11 cellular contexts compared by ENCODE assay signal in genomic region chr16:2210386-2211365, GRCh38. TPM values are rescaled to one million over a fixed set of nuclear protein-coding genes. Genes with fewer than 3 reads are reported as not detected.
A peak's percentile ranks its signal among the peaks of the same experiment; 100 is the strongest.
DNase-seq lines count a peak whose midpoint lies in the region; ATAC-seq and TF ChIP-seq lines count a peak whose summit lies in the region.
"Had no signal": no experiment of that assay in that cellular context is flagged by ENCODE, and none has a peak within 500 bp of the region (broad histone marks: within the 10 kb centered on the region; RNA-seq: fewer than 3 reads in every experiment).

Gene BRICD5, minus strand, starts transcription at chr16:2210863. Its CDS starts 30 bp downstream, at chr16:2210833.

- POLR2A ChIA-PET in CD4-positive, alpha-beta T cell (lab: Charles Lee), result interaction anchor here (1.3 kb wide), 1 partner anchor 246 kb away, joined by 3 read pairs; the partner anchor contains the start of gene RPS2
- POLR2A ChIA-PET in HEK293T (lab: Yijun Ruan, JAX), result interaction anchor here (0.5 to 2.5 kb wide), 5 partner anchors 41 to 154 kb away, joined by 3 to 12 read pairs (median 3); partner anchors contain the start of genes ECI1 and TRAF7

- H3K9me3 Mint-ChIP-seq in CD4-positive, alpha-beta T cell, result no peaks in the 10 kb centered on the region
- no peaks in the 10 kb centered on the region for H3K9me3 Mint-ChIP-seq in IgD-negative memory B cell

- H3K9me3 ChIP-seq in CD4-positive, alpha-beta T cell (ENCODE audit: control insufficient read depth, low read length), result no peaks in the 10 kb centered on the region
- H3K9me3 ChIP-seq in breast epithelium, result no peaks in the 10 kb centered on the region
- no peaks in the 10 kb centered on the region for H3K9me3 ChIP-seq in neural cell (ENCODE audit: low read length)
- H3K9me3 ChIP-seq in body of pancreas, result no peaks in the 10 kb centered on the region
- no peaks in the 10 kb centered on the region for H3K9me3 ChIP-seq in transverse colon

- no peaks in the 10 kb centered on the region for H3F3A ChIP-seq in neural cell (ENCODE audit: insufficient read depth, low read length, poor library complexity, severe bottlenecking)

- in situ Hi-C loops in transverse colon (cut with MboI; ENCODE audit: low pct_ligation_motif_present in 1 of 4, low pct_unique_long_range_greater_than_20kb in 1 of 4, low sequenced_read_pairs in 3 of 4), result no loop called here

- H3K27me3 Mint-ChIP-seq in CD4-positive, alpha-beta T cell, result no peaks in the 10 kb centered on the region
- no peaks in the 10 kb centered on the region for H3K27me3 Mint-ChIP-seq in IgD-negative memory B cell

- H3K27ac Mint-ChIP-seq in CD4-positive, alpha-beta T cell, result peak within 1 kb of the TSS; percentile 24
- peak within 1 kb of the TSS in 2 of 3 donors; percentile 64 to 76 for H3K27ac Mint-ChIP-seq in IgD-negative memory B cell

- TF ChIP-seq EP300 in neural cell (conservative IDR thresholded peaks at IDR 0.05; ENCODE audit: poor library complexity, severe bottlenecking) (no peak), transverse colon (IDR thresholded peaks at IDR 0.05; ENCODE audit: low read depth) (no peak)

- DNase-seq in CD4-positive, alpha-beta T cell, result no peak
- no peak for DNase-seq in breast epithelium (ENCODE audit: low spot score in 2 of 2)
- DNase-seq in superior temporal gyrus (ENCODE audit: extremely low spot score), result no peak
- DNase-seq in body of pancreas, result no peak
- DNase-seq in transverse colon, result no peak
- no peak for DNase-seq in HEK293T (ENCODE audit: extremely low spot score)
- DNase-seq: GM23248, NCI-H1436 treated with DMSO at 0.1 percent for 48 hours had no signal

- no peaks in the 10 kb centered on the region for H3K27me3 ChIP-seq in CD4-positive, alpha-beta T cell (ENCODE audit: control insufficient read depth, insufficient read depth, low read length)
- H3K27me3 ChIP-seq in breast epithelium, result no peaks in the 10 kb centered on the region
- H3K27me3 ChIP-seq in neural cell (ENCODE audit: insufficient read depth, low read depth, low read length), result no peaks in the 10 kb centered on the region
- no peaks in the 10 kb centered on the region for H3K27me3 ChIP-seq in body of pancreas
- no peaks in the 10 kb centered on the region for H3K27me3 ChIP-seq in transverse colon

- TF ChIP-seq CTCF in CD4-positive, alpha-beta T cell (IDR thresholded peaks at IDR 0.05), result no peak
- TF ChIP-seq CTCF in breast epithelium (IDR thresholded peaks at IDR 0.05) (no peak), neural cell (IDR thresholded peaks at IDR 0.05; ENCODE audit: poor library complexity, severe bottlenecking) (no peak), body of pancreas (IDR thresholded peaks at IDR 0.05) (no peak), transverse colon (IDR thresholded peaks at IDR 0.05) (no peak)

- no peak within 1 kb of the TSS for H3K9ac ChIP-seq in neural cell (ENCODE audit: low read length)
- H3K9ac ChIP-seq: GM23248 had no signal

- no peak for TF ChIP-seq RAD21 in neural cell (conservative IDR thresholded peaks at IDR 0.05)

- CTCF ChIA-PET in CD4-positive, alpha-beta T cell (lab: Charles Lee), result no interaction called here
- CTCF ChIA-PET in HEK293T (lab: Yijun Ruan, JAX), result no interaction called here

- WGBS in body of pancreas, 2 donors, result 67 to 74% methylated on average over 15 to 24 of the region's 24 CpGs
- WGBS in transverse colon (ENCODE audit: low coverage in 1 of 2), 2 donors, result 76% methylated on average over 24 of the region's 24 CpGs; no CpG with 5 or more reads in 1 of the 2 donors

- TF ChIP-seq POLR2A in breast epithelium (IDR thresholded peaks at IDR 0.05), result no peak
- no peak for TF ChIP-seq POLR2A in body of pancreas (IDR thresholded peaks at IDR 0.05)
- TF ChIP-seq POLR2A in transverse colon (IDR thresholded peaks at IDR 0.05), result no peak

- no peaks in the 10 kb centered on the region for H3K9me2 ChIP-seq in neural cell (ENCODE audit: insufficient read depth, low read length)

- no peaks in the 10 kb centered on the region for H4K20me1 ChIP-seq in neural cell (ENCODE audit: insufficient read depth)

- H3K36me3 ChIP-seq in breast epithelium (no peaks in the 10 kb centered on the region), neural cell (ENCODE audit: insufficient read depth, low read length) (peaks cover 6% of the 10 kb centered on the region), body of pancreas (replicated peaks in 1 of 2; ENCODE audit: insufficient read depth in 1 of 2, low read depth in 2 of 2) (peaks cover 0 to 18% of the 10 kb centered on the region in 2 donors), transverse colon (peaks cover 0 to 13% (median 3%) of the 10 kb centered on the region in 4 donors)

- intact Hi-C loops in CD4-positive, alpha-beta T cell (cut with DNase I, micrococcal nuclease), result loop anchor here in 1 of 2 experiments (10.0 kb wide), 1 partner anchor 796 kb away; the partner anchor contains the start of gene UNKL
- intact Hi-C loops in breast epithelium (cut with DNase I; ENCODE audit: low total_unique reads) (no loop called here), body of pancreas (cut with DNase I) (no loop called here), transverse colon (cut with DNase I; ENCODE audit: low total_unique reads) (no loop called here)

- H2AFZ ChIP-seq in neural cell (ENCODE audit: low read depth, low read length), result no peak within 1 kb of the TSS
- H2AFZ ChIP-seq: GM23248 had no signal

- H3K4me1 Mint-ChIP-seq in CD4-positive, alpha-beta T cell (ENCODE audit: low read depth), result peaks cover 19% of the 10 kb centered on the region
- peaks cover 14 to 20% (median 16%) of the 10 kb centered on the region in 3 donors for H3K4me1 Mint-ChIP-seq in IgD-negative memory B cell

- H3K4me1 ChIP-seq in breast epithelium (peaks cover 18 to 36% of the 10 kb centered on the region in 2 donors), body of pancreas (peaks cover 38% of the 10 kb centered on the region), transverse colon (peaks cover 25 to 36% (median 32%) of the 10 kb centered on the region in 4 donors)

- no peak within 1 kb of the TSS for H3K27ac ChIP-seq in CD4-positive, alpha-beta T cell (ENCODE audit: low read depth, low read length)
- H3K27ac ChIP-seq in breast epithelium, result peak within 1 kb of the TSS; percentile 68 to 70
- H3K27ac ChIP-seq in neural cell (ENCODE audit: low read length), result no peak within 1 kb of the TSS
- peak within 1 kb of the TSS in 1 of 4 donors; percentile 63 for H3K27ac ChIP-seq in body of pancreas
- no peak within 1 kb of the TSS for H3K27ac ChIP-seq in transverse colon
- H3K27ac ChIP-seq: GM23248 had no signal

- H3K79me2 ChIP-seq in neural cell (replicated peaks; ENCODE audit: insufficient read depth, low read length), result peaks cover 9% of the 10 kb centered on the region

- H3K4me2 ChIP-seq in neural cell (ENCODE audit: low read length), result no peak within 1 kb of the TSS

- H3K4me3 ChIP-seq in breast epithelium, result no peak within 1 kb of the TSS
- H3K4me3 ChIP-seq in neural cell (ENCODE audit: low read length), result no peak within 1 kb of the TSS
- H3K4me3 ChIP-seq in body of pancreas, result no peak within 1 kb of the TSS
- no peak within 1 kb of the TSS for H3K4me3 ChIP-seq in transverse colon
- H3K4me3 ChIP-seq: GM23248 had no signal

- peaks cover 16% of the 10 kb centered on the region for H3K36me3 Mint-ChIP-seq in CD4-positive, alpha-beta T cell (ENCODE audit: low read depth)
- no peaks in the 10 kb centered on the region for H3K36me3 Mint-ChIP-seq in IgD-negative memory B cell

- H3K4me3 Mint-ChIP-seq in CD4-positive, alpha-beta T cell, result peak within 1 kb of the TSS; percentile 11
- H3K4me3 Mint-ChIP-seq in IgD-negative memory B cell, result peak within 1 kb of the TSS in 3 of 4 donors; percentile 17 to 94 (median 32)

- ATAC-seq in CD4-positive, alpha-beta T cell (ENCODE audit: poor library complexity), result no peak
- no peak for ATAC-seq in body of pancreas
- ATAC-seq: right cardiac atrium had no signal

TF ChIP-seq in HEK293T, 16 proteins besides CTCF, POLR2A, EP300 and RAD21:
- TF ChIP-seq FOXM1 (IDR thresholded peaks at IDR 0.05; ENCODE audit: borderline replicate concordance), result no peak

RNA-seq across cellular contexts. Expression of gene BRICD5, which starts in this region (rescaled TPM):
- total RNA-seq in CD4-positive, alpha-beta T cell, result 1 to 10 TPM; 4.2 to 5.0 TPM
- polyA plus RNA-seq in IgD-negative memory B cell, result 0.35 TPM
- 1 to 10 TPM; 1.4 to 7.5 (median 5.9) TPM for total RNA-seq in breast epithelium
- polyA plus RNA-seq in neural cell, result 39.2 and 43.6 TPM in 2 replicates
- 4.7 and 6.6 TPM in 2 replicates for polyA minus RNA-seq in neural cell
- 1 to 10 TPM; 1.8 to 3.3 TPM for total RNA-seq in body of pancreas
- total RNA-seq in transverse colon, result 10 to 100 TPM in 2 of 4 donors, 1 to 10 TPM in 2; 5.7 to 29.9 (median 11.7) TPM

Comparison
In these comparisons a context has a peak if more than half of its experiments do, and no peak if none do; other contexts are left out.
1. RNA of gene BRICD5 (polyA plus RNA-seq): 39.2 to 43.6 TPM in neural cell; 0.35 TPM in IgD-negative memory B cell (single experiment); every median in the first group is over 10 times any median in the second.
2. H3K27ac ChIP-seq: peak in breast epithelium (2 of 2); none in CD4-positive, alpha-beta T cell (single experiment), neural cell (single experiment) and transverse colon (0 of 4).